In genomic region chr13:21075303-21076264, GRCh38 we compare ENCODE assay signal across 8 cellular contexts. TPM values are rescaled to one million over a fixed set of nuclear protein-coding genes. Genes with fewer than 3 reads are reported as not detected.
DNase-seq lines count a peak whose midpoint lies in the region; ATAC-seq and TF ChIP-seq lines count a peak whose summit lies in the region.

No MANE protein-coding gene starts in this region.

- H3K4me2 ChIP-seq in Loucy (ENCODE audit: low read depth, low read length, poor library complexity, severe bottlenecking): peak overlapping the region; percentile 72

- no peaks in the 10 kb centered on the region for H3K9me3 Mint-ChIP-seq in chondrocyte (ENCODE audit: low read depth)

- intact Hi-C loops in right lobe of liver (cut with DNase I): loop anchor here in 1 of 2 donors (10.0 kb wide), 1 partner anchor 59 kb away; no protein-coding TSS in a partner anchor

- H2AFZ ChIP-seq in Loucy (ENCODE audit: low read length): peak overlapping the region; percentile 62

- H3K4me1 ChIP-seq in Loucy (ENCODE audit: insufficient read depth, low read length, poor library complexity, severe bottlenecking) (peaks cover 32% of the 10 kb centered on the region), right lobe of liver (peaks cover 0 to 5% (median 0%) of the 10 kb centered on the region in 4 donors), stomach smooth muscle (ENCODE audit: control insufficient read depth, insufficient read depth, low read length) (no peaks in the 10 kb centered on the region)

- H3K36me3 ChIP-seq in Loucy (ENCODE audit: insufficient read depth, low read length) (no peaks in the 10 kb centered on the region), right lobe of liver (no peaks in the 10 kb centered on the region), stomach smooth muscle (ENCODE audit: control insufficient read depth in 2 of 2, insufficient read depth in 2 of 2, low read length in 2 of 2) (no peaks in the 10 kb centered on the region)

- no peaks in the 10 kb centered on the region for H3K9me3 ChIP-seq in Loucy (ENCODE audit: insufficient read depth, low read depth, low read length)
- no peaks in the 10 kb centered on the region for H3K9me3 ChIP-seq in right lobe of liver
- H3K9me3 ChIP-seq in stomach smooth muscle (ENCODE audit: control insufficient read depth in 2 of 2, low read length in 2 of 2): no peaks in the 10 kb centered on the region

- H3K4me1 Mint-ChIP-seq in chondrocyte (ENCODE audit: low read depth): peaks cover 57% of the 10 kb centered on the region

- TF ChIP-seq CTCF in Loucy (conservative IDR thresholded peaks at IDR 0.05; ENCODE audit: low read length) (no peak), chondrocyte (IDR thresholded peaks at IDR 0.05) (peak; percentile 31), right lobe of liver (IDR thresholded peaks at IDR 0.05) (no peak)

- TF ChIP-seq POLR2A in right lobe of liver (IDR thresholded peaks at IDR 0.05): no peak

- H3K27me3 ChIP-seq in Loucy (ENCODE audit: insufficient read depth, low read length, poor library complexity, severe bottlenecking): no peaks in the 10 kb centered on the region
- H3K27me3 ChIP-seq in right lobe of liver: no peaks in the 10 kb centered on the region
- H3K27me3 ChIP-seq in stomach smooth muscle (ENCODE audit: control insufficient read depth in 1 of 2, insufficient read depth in 2 of 2, low read length in 2 of 2): no peaks in the 10 kb centered on the region

- no peaks in the 10 kb centered on the region for H3K9me2 ChIP-seq in Loucy (replicated peaks; ENCODE audit: low read depth, low read length)

- no peaks in the 10 kb centered on the region for H3K79me2 ChIP-seq in Loucy (ENCODE audit: insufficient read depth, low read length)

- peak overlapping the region; percentile 78 for H3K27ac Mint-ChIP-seq in chondrocyte (ENCODE audit: unreplicated experiment)

- DNase-seq in GDM1 (lab: John Stamatoyannopoulos, UW) (peak; percentile 53), chondrocyte (ENCODE audit: low spot score) (no peak), right lobe of liver (peak in 1 of 3 donors; percentile 38), H4 (ENCODE audit: low spot score) (no peak), AG08395 (ENCODE audit: low spot score) (no peak), ureter (ENCODE audit: low spot score) (no peak)

- H3F3A ChIP-seq in Loucy (ENCODE audit: low read depth): peaks cover 15% of the 10 kb centered on the region

- no peaks in the 10 kb centered on the region for H4K20me1 ChIP-seq in Loucy (ENCODE audit: insufficient read depth, low read length, poor library complexity, severe bottlenecking)

- H3K9ac ChIP-seq in Loucy (ENCODE audit: low read depth, low read length, poor library complexity, severe bottlenecking): peak overlapping the region; percentile 90
- peak overlapping the region; percentile 42 to 63 for H3K9ac ChIP-seq in stomach smooth muscle (ENCODE audit: low read length in 2 of 2)

- peak; percentile 54 to 62 (median 58) for ATAC-seq in right lobe of liver

- peak overlapping the region; percentile 10 to 57 (median 13) for H3K27ac ChIP-seq in right lobe of liver
- peak overlapping the region; percentile 24 for H3K27ac ChIP-seq in stomach smooth muscle (ENCODE audit: low read length)

- no peaks in the 10 kb centered on the region for H3K27me3 Mint-ChIP-seq in chondrocyte (ENCODE audit: low read depth)

- whole genome bisulfite sequencing in right lobe of liver (ENCODE audit: insufficient coverage, low coverage, low lambda C conversion rate, missing lambda C conversion rate): 7% methylated on average over 35 of the region's 67 CpGs

- peak overlapping the region; percentile 70 for H3K4me3 Mint-ChIP-seq in chondrocyte (ENCODE audit: unreplicated experiment)

- H3K4me3 ChIP-seq in Loucy (ENCODE audit: low read length, poor library complexity, severe bottlenecking) (peak overlapping the region; percentile 71), right lobe of liver (peak overlapping the region; percentile 34 to 50 (median 35)), stomach smooth muscle (ENCODE audit: low read length in 2 of 2) (peak overlapping the region; percentile 47 to 74)

- no peaks in the 10 kb centered on the region for H3K36me3 Mint-ChIP-seq in chondrocyte (ENCODE audit: low read depth)

RNA-seq across cellular contexts. Expression of gene LATS2, which starts 14.2 kb away (rescaled TPM):
- total RNA-seq in chondrocyte (58.1 to 104 TPM (median 100 TPM) in 3 replicates), right lobe of liver (10 to 100 TPM in 2 of 6 experiments, 1 to 10 TPM in 4; 6.8 to 12.8 (median 8.7) TPM), ureter (30.1 TPM)
- 2.7 and 3.9 TPM in 2 replicates for total RNA-seq in H4 (2014; rRNA removed; shearing (Covaris generic))
